ENCODE assay signal across 21 cellular contexts in the genomic region with DNA sequence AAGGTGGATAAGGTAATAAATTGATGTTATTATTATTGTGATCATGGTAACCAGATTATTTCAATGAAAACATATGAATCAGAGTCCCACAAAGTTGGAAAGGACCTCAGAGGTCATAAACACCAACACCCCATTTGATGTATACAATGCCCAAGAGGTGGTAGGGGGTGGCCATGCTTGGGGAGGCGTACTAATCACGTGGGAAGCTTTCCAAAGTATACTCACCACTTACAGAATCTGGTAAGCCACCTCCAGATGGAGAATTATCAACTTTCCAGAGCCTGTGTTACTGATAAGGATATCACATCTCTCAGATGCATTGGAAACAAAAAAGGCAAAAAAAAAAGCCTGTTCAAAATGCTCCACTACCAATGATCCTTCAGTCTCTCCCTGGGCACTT. TPM values are rescaled to one million over a fixed set of nuclear protein-coding genes. Genes with fewer than 3 reads are reported as not detected.
A peak's percentile ranks its signal among the peaks of the same experiment; 100 is the strongest.
DNase-seq lines count a peak whose midpoint lies in the region; ATAC-seq and TF ChIP-seq lines count a peak whose summit lies in the region.
"Had no signal": no experiment of that assay in that cellular context is flagged by ENCODE, and none has a peak within 500 bp of the region (broad histone marks: within the 10 kb centered on the region; RNA-seq: fewer than 3 reads in every experiment).

No MANE protein-coding gene starts in this region.

- H2BK120ac ChIP-seq in mesenchymal stem cell (ENCODE audit: low read depth, low read length): no peak overlapping the region

- no peak overlapping the region for H3K27ac ChIP-seq in CD4-positive, alpha-beta T cell (ENCODE audit: low read depth, low read length)
- H3K27ac ChIP-seq in mesenchymal stem cell (ENCODE audit: low read length, poor library complexity, severe bottlenecking) (no peak overlapping the region), foreskin keratinocyte (no peak overlapping the region)
- H3K27ac ChIP-seq: A549; BLaER1 treated with 17β-estradiol and CSF1 and Interleukin-3, amounts not matched to agents 10 nM and 100 nM; HL-60 had no signal

- H3K4me3 Mint-ChIP-seq in activated T-cell treated with anti-CD3 and anti-CD28 coated beads, Interleukin-2, amount 50 U/mL, for 24 hours: no peak overlapping the region
- H3K4me3 Mint-ChIP-seq in activated T-cell treated with anti-CD3 and anti-CD28 coated beads, Interleukin-2, amount 50 U/mL, for 72 hours: no peak overlapping the region
- no peak overlapping the region for H3K4me3 Mint-ChIP-seq in CD4-positive, alpha-beta T cell
- no peak overlapping the region for H3K4me3 Mint-ChIP-seq in T-helper 17 cell
- H3K4me3 Mint-ChIP-seq: H9 had no signal

- H3K18ac ChIP-seq in mesenchymal stem cell (ENCODE audit: low read depth in 1 of 2, low read length in 2 of 2): no peak overlapping the region

- no peaks in the 10 kb centered on the region for H3K27me3 ChIP-seq in CD4-positive, alpha-beta T cell (ENCODE audit: control insufficient read depth, insufficient read depth, low read length)
- H3K27me3 ChIP-seq in mesenchymal stem cell (ENCODE audit: control insufficient read depth in 1 of 2, insufficient read depth in 1 of 2, low read length in 2 of 2): no peaks in the 10 kb centered on the region
- no peaks in the 10 kb centered on the region for H3K27me3 ChIP-seq in foreskin keratinocyte
- H3K27me3 ChIP-seq: BLaER1 treated with 17β-estradiol and CSF1 and Interleukin-3, amounts not matched to agents 10 nM and 100 nM; MG63 had no signal

- H3K9me3 ChIP-seq in CD4-positive, alpha-beta T cell (ENCODE audit: control insufficient read depth, low read length): no peaks in the 10 kb centered on the region
- no peaks in the 10 kb centered on the region for H3K9me3 ChIP-seq in T-helper 17 cell (ENCODE audit: control insufficient read depth, low read length, poor library complexity, severe bottlenecking)
- H3K9me3 ChIP-seq in mesenchymal stem cell (ENCODE audit: control insufficient read depth, low read length): no peaks in the 10 kb centered on the region
- H3K9me3 ChIP-seq: A549, MG63, SK-N-SH had no signal

- no peak overlapping the region for H3K14ac ChIP-seq in mesenchymal stem cell (ENCODE audit: low read length in 2 of 2)

- H3K4ac ChIP-seq in mesenchymal stem cell (ENCODE audit: low read depth in 1 of 2, low read length in 2 of 2): no peak overlapping the region

- TF ChIP-seq CTCF in CD4-positive, alpha-beta T cell (IDR thresholded peaks at IDR 0.05): no peak
- TF ChIP-seq CTCF in foreskin keratinocyte (conservative IDR thresholded peaks at IDR 0.05): no peak

- H2BK12ac ChIP-seq in mesenchymal stem cell (ENCODE audit: low read length in 2 of 2): no peak overlapping the region

- peaks cover 12 to 41% of the 10 kb centered on the region in 2 experiments for H3K36me3 ChIP-seq in mesenchymal stem cell (ENCODE audit: control insufficient read depth in 1 of 2, insufficient read depth in 2 of 2, low read depth in 1 of 2, low read length in 2 of 2)

- H2BK5ac ChIP-seq in mesenchymal stem cell (ENCODE audit: low read depth, low read length, poor library complexity, severe bottlenecking): no peak overlapping the region

- peaks cover 7% of the 10 kb centered on the region for H3K79me1 ChIP-seq in mesenchymal stem cell (replicated peaks; ENCODE audit: low read length, poor library complexity, severe bottlenecking)

- CTCF ChIA-PET in CD4-positive, alpha-beta T cell (lab: Charles Lee): interaction anchor here (1.0 to 6.6 kb wide), 2 partner anchors 11 to 17 kb away, joined by 3 to 47 read pairs; partner anchors contain the start of gene ABHD4

- POLR2A ChIA-PET in CD4-positive, alpha-beta T cell (lab: Charles Lee): interaction anchor here (1.2 to 1.8 kb wide), 2 partner anchors 9 to 10 kb away, joined by 3 to 11 read pairs; partner anchors contain the start of gene DAD1

- no peak overlapping the region for H3K4me3 ChIP-seq in mesenchymal stem cell (ENCODE audit: insufficient read depth in 1 of 2, low read depth in 1 of 2, low read length in 2 of 2)
- H3K4me3 ChIP-seq: A549; BLaER1 treated with 17β-estradiol and CSF1 and Interleukin-3, amounts not matched to agents 10 nM and 100 nM; MG63 had no signal

- no peak overlapping the region for H3K23ac ChIP-seq in mesenchymal stem cell (ENCODE audit: low read length in 2 of 2)

- H2AFZ ChIP-seq in mesenchymal stem cell (ENCODE audit: low read depth, low read length): no peak overlapping the region

- peaks cover 79% of the 10 kb centered on the region for H3K4me1 Mint-ChIP-seq in activated T-cell treated with anti-CD3 and anti-CD28 coated beads, Interleukin-2, amount 50 U/mL, for 24 hours (ENCODE audit: low read depth)
- peaks cover 84% of the 10 kb centered on the region for H3K4me1 Mint-ChIP-seq in activated T-cell treated with anti-CD3 and anti-CD28 coated beads, Interleukin-2, amount 50 U/mL, for 72 hours (ENCODE audit: low read depth)
- H3K4me1 Mint-ChIP-seq in CD4-positive, alpha-beta T cell (ENCODE audit: low read depth): peaks cover 85% of the 10 kb centered on the region
- H3K4me1 Mint-ChIP-seq in T-helper 17 cell: peaks cover 53% of the 10 kb centered on the region

- peaks cover 86% of the 10 kb centered on the region for H3K36me3 Mint-ChIP-seq in activated T-cell treated with anti-CD3 and anti-CD28 coated beads, Interleukin-2, amount 50 U/mL, for 24 hours (ENCODE audit: low read depth)
- peaks cover 8 to 30% of the 10 kb centered on the region in 2 donors for H3K36me3 Mint-ChIP-seq in activated T-cell treated with anti-CD3 and anti-CD28 coated beads, Interleukin-2, amount 50 U/mL, for 72 hours (ENCODE audit: insufficient read depth in 2 of 2)
- H3K36me3 Mint-ChIP-seq in CD4-positive, alpha-beta T cell (ENCODE audit: low read depth): peaks cover 56% of the 10 kb centered on the region
- peaks cover 1% of the 10 kb centered on the region for H3K36me3 Mint-ChIP-seq in T-helper 17 cell (ENCODE audit: low read depth)

- no peak overlapping the region for H2BK15ac ChIP-seq in mesenchymal stem cell (ENCODE audit: low read depth, poor library complexity, severe bottlenecking)

- H4K91ac ChIP-seq in mesenchymal stem cell (ENCODE audit: low read length): no peak overlapping the region

- intact Hi-C loops in CD4-positive, alpha-beta T cell (cut with DNase I, micrococcal nuclease): loop anchor here in 1 of 2 experiments (10.0 kb wide), 1 partner anchor 704 kb away; the partner anchor contains the start of gene HOMEZ

- H3K27me3 Mint-ChIP-seq in activated T-cell treated with anti-CD3 and anti-CD28 coated beads, Interleukin-2, amount 50 U/mL, for 24 hours: no peaks in the 10 kb centered on the region
- no peaks in the 10 kb centered on the region for H3K27me3 Mint-ChIP-seq in activated T-cell treated with anti-CD3 and anti-CD28 coated beads, Interleukin-2, amount 50 U/mL, for 72 hours (ENCODE audit: low read depth)
- no peaks in the 10 kb centered on the region for H3K27me3 Mint-ChIP-seq in CD4-positive, alpha-beta T cell
- no peaks in the 10 kb centered on the region for H3K27me3 Mint-ChIP-seq in T-helper 17 cell

- H3K4me2 ChIP-seq in mesenchymal stem cell (ENCODE audit: low read length, poor library complexity, severe bottlenecking): no peak overlapping the region
- H3K4me2 ChIP-seq: A549; BLaER1 treated with 17β-estradiol and CSF1 and Interleukin-3, amounts not matched to agents 10 nM and 100 nM; SK-N-SH had no signal

- H2AK5ac ChIP-seq in mesenchymal stem cell (ENCODE audit: low read length, severe bottlenecking): no peak overlapping the region

- no peak overlapping the region for H4K8ac ChIP-seq in mesenchymal stem cell (ENCODE audit: low read length)

- DNase-seq in activated T-cell treated with anti-CD3 and anti-CD28 coated beads, Interleukin-2, amount 50 U/mL, for 24 hours: no peak
- no peak for DNase-seq in activated T-cell treated with anti-CD3 and anti-CD28 coated beads, Interleukin-2, amount 50 U/mL, for 72 hours
- DNase-seq in CD4-positive, alpha-beta T cell: no peak
- DNase-seq in T-helper 17 cell: no peak
- DNase-seq in mesenchymal stem cell: no peak
- no peak for DNase-seq in foreskin keratinocyte
- DNase-seq: GDM1, H9, IMR-90, Karpas-422, MG63, NCI-H1048, NCI-H1436, NCI-H1930, OCI-M1, SHP77 treated with DMSO at 0.1 percent for 48 hours, SK-N-SH had no signal

- H3K9ac ChIP-seq in mesenchymal stem cell (ENCODE audit: low read length): peak overlapping the region; percentile 29
- H3K9ac ChIP-seq: BLaER1 treated with 17β-estradiol and CSF1 and Interleukin-3, amounts not matched to agents 10 nM and 100 nM; SK-N-SH had no signal

- ATAC-seq in activated T-cell treated with anti-CD3 and anti-CD28 coated beads, Interleukin-2, amount 50 U/mL, for 72 hours (replicated peaks in 1 of 2): no peak
- no peak for ATAC-seq in CD4-positive, alpha-beta T cell (ENCODE audit: poor library complexity)
- ATAC-seq in T-helper 17 cell (no peak), GM18870 (IDR thresholded peaks at IDR 0.05; ENCODE audit: unreplicated experiment) (no peak), foreskin keratinocyte (no peak)
- ATAC-seq: A549 had no signal

- 98% methylated on average over 2 of the region's 2 CpGs for WGBS in mesenchymal stem cell

- H3K27ac Mint-ChIP-seq in activated T-cell treated with anti-CD3 and anti-CD28 coated beads, Interleukin-2, amount 50 U/mL, for 24 hours: peak overlapping the region; percentile 60
- no peak overlapping the region for H3K27ac Mint-ChIP-seq in activated T-cell treated with anti-CD3 and anti-CD28 coated beads, Interleukin-2, amount 50 U/mL, for 72 hours
- peak overlapping the region; percentile 74 for H3K27ac Mint-ChIP-seq in CD4-positive, alpha-beta T cell
- H3K27ac Mint-ChIP-seq in T-helper 17 cell: peak overlapping the region; percentile 73

- H3K4me1 ChIP-seq in mesenchymal stem cell (ENCODE audit: control insufficient read depth, insufficient read depth, low read depth, low read length) (peaks cover 7% of the 10 kb centered on the region), foreskin keratinocyte (no peaks in the 10 kb centered on the region)

- H3K9me3 Mint-ChIP-seq in activated T-cell treated with anti-CD3 and anti-CD28 coated beads, Interleukin-2, amount 50 U/mL, for 24 hours: no peaks in the 10 kb centered on the region
- H3K9me3 Mint-ChIP-seq in activated T-cell treated with anti-CD3 and anti-CD28 coated beads, Interleukin-2, amount 50 U/mL, for 72 hours: no peaks in the 10 kb centered on the region
- no peaks in the 10 kb centered on the region for H3K9me3 Mint-ChIP-seq in CD4-positive, alpha-beta T cell
- H3K9me3 Mint-ChIP-seq: H9 had no signal

RNA-seq across cellular contexts. Expression of gene DAD1, which starts 8.4 kb away (rescaled TPM):
- total RNA-seq in activated T-cell treated with anti-CD3 and anti-CD28 coated beads, Interleukin-2, amount 50 U/mL, for 72 hours: 100 to 1,000 TPM; 165 to 188 TPM
- 10 to 100 TPM; 41.8 to 44.1 TPM for total RNA-seq in CD4-positive, alpha-beta T cell
- total RNA-seq in T-helper 17 cell (10 to 100 TPM; 95.4 to 96.0 TPM), foreskin keratinocyte (211 and 266 TPM in 2 replicates)
- polyA plus RNA-seq in mesenchymal stem cell (2013, experiment 1 of 2): 348 TPM
- 351 TPM for polyA plus RNA-seq in mesenchymal stem cell (2013, experiment 2 of 2)
- 303 and 367 TPM in 2 replicates for polyA plus RNA-seq in foreskin keratinocyte

RNA-seq across cellular contexts. Expression of gene ABHD4, which starts 17.5 kb away (rescaled TPM):
- 10 to 100 TPM; 18.8 to 21.9 TPM for total RNA-seq in activated T-cell treated with anti-CD3 and anti-CD28 coated beads, Interleukin-2, amount 50 U/mL, for 72 hours
- 1 to 10 TPM; 7.1 to 8.9 TPM for total RNA-seq in CD4-positive, alpha-beta T cell
- 10 to 100 TPM; 12.3 to 19.0 TPM for total RNA-seq in T-helper 17 cell
- polyA plus RNA-seq in mesenchymal stem cell (2013, experiment 1 of 2): 32.7 TPM
- 32.8 TPM for polyA plus RNA-seq in mesenchymal stem cell (2013, experiment 2 of 2)
- 7.4 and 8.2 TPM in 2 replicates for total RNA-seq in foreskin keratinocyte
- polyA plus RNA-seq in foreskin keratinocyte: 12.7 and 12.8 TPM in 2 replicates
